ENCODE assay signal across 6 cellular contexts in the genomic region with DNA sequence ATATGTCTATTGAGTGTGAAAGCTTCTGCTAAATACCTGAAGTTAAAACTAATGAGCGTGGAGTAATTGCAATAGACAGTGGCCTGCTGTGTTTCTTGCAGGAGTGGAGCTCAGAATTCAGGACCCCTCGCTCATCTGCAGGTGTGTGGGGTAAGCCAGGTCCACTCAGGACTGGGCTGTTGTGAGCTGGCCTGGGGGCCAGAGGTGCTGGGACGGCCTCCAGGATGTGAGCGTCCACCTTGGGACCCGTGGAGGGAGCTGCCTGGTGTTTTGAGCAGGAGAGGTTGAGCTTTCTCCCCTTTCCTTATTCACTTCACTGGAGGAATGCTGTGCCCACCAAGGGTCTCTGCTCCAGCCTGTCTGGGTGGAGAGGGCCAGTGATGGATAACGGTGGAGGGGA.
"Had no signal": no experiment of that assay in that cellular context is flagged by ENCODE, and none has a peak within 500 bp of the region (broad histone marks: within the 10 kb centered on the region; RNA-seq: fewer than 3 reads in every experiment).

No MANE protein-coding gene starts in this region.

- DNase-seq: IMR-90, KBM-7, KG1 had no signal

- ATAC-seq: HepG2, K562 had no signal

- H3K4me3 ChIP-seq: K562 had no signal

- H3K27ac ChIP-seq: HL-60 had no signal
